Comparison of ENCODE assay signal across 8 cellular contexts in the genomic region with DNA sequence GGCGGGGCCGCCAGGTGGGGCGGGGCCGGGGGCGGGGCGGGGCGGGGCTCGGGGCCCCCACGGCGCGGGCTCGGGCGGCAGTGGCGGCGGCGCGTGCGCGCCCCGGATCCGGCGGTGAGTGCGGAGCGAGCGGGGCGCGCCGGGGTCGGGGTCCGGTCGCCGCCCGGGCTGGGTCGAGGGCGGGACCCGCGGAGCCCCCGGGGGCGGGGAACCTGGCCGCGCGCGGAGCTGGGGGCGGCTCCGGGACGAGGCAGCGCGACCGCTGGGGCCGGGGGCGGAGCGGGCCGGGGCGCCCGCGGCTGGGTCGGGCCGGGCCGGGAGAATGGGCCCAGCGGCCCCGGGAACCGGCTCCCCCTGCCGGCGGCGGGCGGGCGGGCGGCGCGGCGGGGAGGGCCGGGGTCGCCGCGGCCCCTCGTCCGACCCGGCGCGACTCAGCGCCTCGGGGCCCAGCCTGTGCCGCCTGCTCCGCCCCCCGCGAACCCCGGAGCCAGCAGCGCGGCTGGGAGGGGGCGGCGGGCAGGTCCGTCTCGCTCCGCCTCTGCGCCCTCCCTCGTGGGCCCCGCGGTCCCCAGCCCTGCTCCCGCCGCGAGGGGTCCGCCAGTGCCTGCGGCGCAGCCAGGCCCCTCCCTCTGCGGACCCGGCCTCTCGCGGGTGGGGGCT. TPM values are rescaled to one million over a fixed set of nuclear protein-coding genes. Genes with fewer than 3 reads are reported as not detected.
A peak's percentile ranks its signal among the peaks of the same experiment; 100 is the strongest.
DNase-seq lines count a peak whose midpoint lies in the region; ATAC-seq and TF ChIP-seq lines count a peak whose summit lies in the region.
"Had no signal": no experiment of that assay in that cellular context is flagged by ENCODE, and none has a peak within 500 bp of the region (broad histone marks: within the 10 kb centered on the region; RNA-seq: fewer than 3 reads in every experiment).

No MANE protein-coding gene starts in this region.

- H3K4me2 ChIP-seq in DOHH2 (ENCODE audit: low read length) = peak overlapping the region; percentile 16; the same call in 1 of the 2 replicates

- H3K4me3 Mint-ChIP-seq in type B pancreatic cell = no peak overlapping the region

- DNase-seq in LNCaP clone FGC (ENCODE audit: low read depth) (no peak), colonic mucosa (no peak), ovary (no peak), mucosa of gallbladder (ENCODE audit: low spot score) (no peak), type B pancreatic cell (ENCODE audit: extremely low spot score, unreplicated experiment) (no peak)

- no peaks in the 10 kb centered on the region for H3K9me2 ChIP-seq in DOHH2 (replicated peaks; ENCODE audit: control insufficient read depth, low read length)

- intact Hi-C loops in colonic mucosa (cut with DNase I) = no loop called here
- intact Hi-C loops in ovary (cut with DNase I) = no loop called here

- H3K27ac Mint-ChIP-seq in type B pancreatic cell = no peak overlapping the region

- no peaks in the 10 kb centered on the region for H3K9me3 Mint-ChIP-seq in type B pancreatic cell
- H3K9me3 Mint-ChIP-seq: brain had no signal

- ATAC-seq in GM21381 (IDR thresholded peaks at IDR 0.05; ENCODE audit: unreplicated experiment) = no peak

- no peaks in the 10 kb centered on the region for H4K20me1 ChIP-seq in DOHH2 (ENCODE audit: control insufficient read depth, insufficient read depth, low read depth, low read length)

- H3K4me1 ChIP-seq in DOHH2 (ENCODE audit: control insufficient read depth, low read length) = peaks cover 9% of the 10 kb centered on the region
- peaks cover 4% of the 10 kb centered on the region for H3K4me1 ChIP-seq in colonic mucosa
- H3K4me1 ChIP-seq in ovary (ENCODE audit: insufficient read depth) = no peaks in the 10 kb centered on the region

- TF ChIP-seq CTCF in DOHH2 (IDR thresholded peaks at IDR 0.05; ENCODE audit: low read depth, low read length, poor library complexity, severe bottlenecking) = no peak
- peak; percentile 55 for TF ChIP-seq CTCF in LNCaP clone FGC (IDR thresholded peaks at IDR 0.05; ENCODE audit: control insufficient read depth, extremely low read depth, insufficient read depth)
- TF ChIP-seq CTCF in colonic mucosa (IDR thresholded peaks at IDR 0.05) = no peak
- TF ChIP-seq CTCF in ovary (IDR thresholded peaks at IDR 0.05) = no peak
- TF ChIP-seq CTCF in type B pancreatic cell (conservative IDR thresholded peaks at IDR 0.05) = no peak

- WGBS in ovary, 3 donors = 0 to 1% (median 1%) methylated on average over 4 to 107 of the region's 108 CpGs

- H3K36me3 Mint-ChIP-seq in type B pancreatic cell = no peaks in the 10 kb centered on the region
- H3K36me3 Mint-ChIP-seq: brain had no signal

- no peaks in the 10 kb centered on the region for H3K79me2 ChIP-seq in DOHH2 (ENCODE audit: control insufficient read depth, low read length)

- no peak overlapping the region for H3K9ac ChIP-seq in colonic mucosa (ENCODE audit: low read depth in 2 of 2, low read length in 2 of 2)

- H3K27me3 ChIP-seq in DOHH2 (ENCODE audit: control insufficient read depth, low read length) (peaks cover 66% of the 10 kb centered on the region), colonic mucosa (peaks cover 57% of the 10 kb centered on the region), ovary (peaks cover 3% of the 10 kb centered on the region)

- no peak for TF ChIP-seq EP300 in ovary (IDR thresholded peaks at IDR 0.05)

- H3K27me3 Mint-ChIP-seq in type B pancreatic cell = no peaks in the 10 kb centered on the region

- H3K36me3 ChIP-seq in DOHH2 (ENCODE audit: control insufficient read depth, low read length) = no peaks in the 10 kb centered on the region
- H3K36me3 ChIP-seq in colonic mucosa = no peaks in the 10 kb centered on the region
- no peaks in the 10 kb centered on the region for H3K36me3 ChIP-seq in ovary

- H3K9me3 ChIP-seq in DOHH2 (ENCODE audit: control insufficient read depth, insufficient read depth, low read length) (no peaks in the 10 kb centered on the region), colonic mucosa (no peaks in the 10 kb centered on the region), ovary (no peaks in the 10 kb centered on the region)

- no peaks in the 10 kb centered on the region for H3F3A ChIP-seq in DOHH2 (ENCODE audit: control insufficient read depth, insufficient read depth)

- TF ChIP-seq POLR2A in ovary (IDR thresholded peaks at IDR 0.05) = no peak

- no peaks in the 10 kb centered on the region for H3K4me1 Mint-ChIP-seq in type B pancreatic cell (ENCODE audit: unreplicated experiment)

- H3K4me3 ChIP-seq in DOHH2 (ENCODE audit: low read length) (no peak overlapping the region), LNCaP clone FGC (ENCODE audit: low read depth, low read length) (peak overlapping the region; percentile 51), colonic mucosa (peak overlapping the region; percentile 40), ovary (peak overlapping the region; percentile 19)

- H3K27ac ChIP-seq in DOHH2 (ENCODE audit: low read depth, low read length) (no peak overlapping the region), colonic mucosa (no peak overlapping the region), ovary (no peak overlapping the region)

RNA-seq across cellular contexts. Expression of a gene that starts 3.1 kb away (rescaled TPM):
- total RNA-seq in colonic mucosa (10 to 100 TPM; 17.3 to 28.4 TPM), ovary (100 to 1,000 TPM in 1 of 7 donors, 10 to 100 TPM in 6; 27.1 to 113 (median 43.4) TPM), mucosa of gallbladder (62.2 TPM), type B pancreatic cell (ENCODE audit: low replicate concordance) (20.7 and 25.5 TPM in 2 replicates)
- polyA plus RNA-seq in ovary = 100 to 1,000 TPM in 1 of 2 donors, under 1 TPM in 1; 0.18 to 105 TPM

RNA-seq across cellular contexts. Expression of a gene that starts 21.4 kb away (rescaled TPM):
- total RNA-seq in colonic mucosa (100 to 1,000 TPM; 197 to 372 TPM), ovary (10 to 100 TPM; 14.4 to 40.9 (median 24.8) TPM), mucosa of gallbladder (81.7 TPM), type B pancreatic cell (ENCODE audit: low replicate concordance) (47.8 and 75.3 TPM in 2 replicates)
- 10 to 100 TPM in 1 of 2 donors, 1 to 10 TPM in 1; 6.1 to 23.9 TPM for polyA plus RNA-seq in ovary

RNA-seq across cellular contexts. Expression of a gene that starts 46.5 kb away (rescaled TPM):
- total RNA-seq in colonic mucosa (1 to 10 TPM in 1 of 2 donors, under 1 TPM in 1; 0.82 to 2.8 TPM), ovary (10 to 100 TPM in 5 of 7 donors, 1 to 10 TPM in 2; 5.2 to 23.4 (median 13.1) TPM), mucosa of gallbladder (8.8 TPM), type B pancreatic cell (ENCODE audit: low replicate concordance) (40.8 and 48.7 TPM in 2 replicates)
- polyA plus RNA-seq in ovary = 10 to 100 TPM in 1 of 2 donors, 1 to 10 TPM in 1; 2.9 to 15.0 TPM
